24 cellular contexts compared by ENCODE assay signal in the genomic region with DNA sequence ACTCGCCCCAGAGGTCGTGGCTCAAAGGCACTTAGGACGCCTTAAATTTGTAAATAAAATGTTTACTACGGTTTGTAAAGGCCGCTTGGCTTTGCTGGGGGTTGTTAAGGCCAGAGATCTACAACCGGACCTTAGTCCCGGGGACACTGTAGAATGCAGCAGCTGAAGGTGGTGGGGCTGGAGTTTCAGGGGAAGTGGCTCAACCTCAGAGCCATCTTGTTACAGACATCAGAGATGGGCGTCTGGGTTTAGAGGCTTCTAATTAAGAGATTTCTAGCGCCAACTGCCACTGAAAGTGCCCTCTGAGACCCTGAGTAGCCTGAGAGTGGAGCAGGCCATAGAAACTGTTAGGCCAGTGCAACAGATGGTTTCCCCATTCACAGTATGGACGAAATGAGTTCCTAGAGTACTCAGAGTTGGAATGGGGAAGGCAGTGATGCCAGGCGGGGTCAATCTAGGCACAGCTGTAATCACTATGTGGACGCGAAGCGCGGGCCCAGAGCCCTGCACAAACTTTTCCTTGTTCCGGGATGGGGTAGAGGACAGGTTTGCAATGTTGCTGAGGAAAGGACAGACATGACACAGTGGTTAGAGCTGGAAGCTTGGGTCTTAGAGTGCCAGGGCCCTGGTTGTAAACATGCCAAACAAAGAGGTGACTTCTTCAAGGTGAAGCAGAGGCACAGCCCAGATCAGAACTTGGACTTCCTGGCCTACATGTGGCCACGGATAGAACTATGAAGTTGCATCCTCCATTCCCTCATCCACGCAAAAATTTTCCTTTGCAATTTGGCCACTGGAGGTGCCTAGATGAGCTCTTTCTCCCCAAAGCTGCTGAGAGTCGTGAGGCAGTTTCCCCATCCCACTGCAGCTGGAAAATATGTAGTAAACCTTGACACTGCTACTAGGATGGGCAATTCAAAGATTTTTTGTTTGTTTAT. TPM values are rescaled to one million over a fixed set of nuclear protein-coding genes. Genes with fewer than 3 reads are reported as not detected.
A peak's percentile ranks its signal among the peaks of the same experiment; 100 is the strongest.
DNase-seq lines count a peak whose midpoint lies in the region; ATAC-seq and TF ChIP-seq lines count a peak whose summit lies in the region.
"Had no signal": no experiment of that assay in that cellular context is flagged by ENCODE, and none has a peak within 500 bp of the region (broad histone marks: within the 10 kb centered on the region; RNA-seq: fewer than 3 reads in every experiment).

No MANE protein-coding gene starts in this region.

- BruUV-seq in Calu3 (replicated peaks; lab: Mats Ljungman, UMichigan), result no TSS peak

- H3K4me3 Mint-ChIP-seq in Calu3 (ENCODE audit: low read depth, unreplicated experiment), result peak overlapping the region; percentile 59
- H3K4me3 Mint-ChIP-seq in neural progenitor cell, result peak overlapping the region; percentile 79
- H3K4me3 Mint-ChIP-seq: activated T-cell treated with anti-CD3 and anti-CD28 coated beads, Interleukin-2, amount 50 U/mL, for 4 hours; CD8-positive, alpha-beta T cell; memory B cell; naive thymus-derived CD8-positive, alpha-beta T cell; T-helper 2 cell treated with Interferon-gamma antibody and Interleukin-4, amounts not matched to agents 5 μg/mL and 100 μg/mL, for 36 hours had no signal

- H3K9ac ChIP-seq in NT2/D1 (ENCODE audit: insufficient read length, low read depth), result peak overlapping the region; percentile 73
- no peak overlapping the region for H3K9ac ChIP-seq in neural progenitor cell

- CTCF ChIA-PET in Calu3 (lab: Charles Lee), result no interaction called here

- H3K36me3 ChIP-seq in NT2/D1 (ENCODE audit: insufficient read depth, insufficient read length, low read length), result no peaks in the 10 kb centered on the region
- H3K36me3 ChIP-seq in neural progenitor cell, result no peaks in the 10 kb centered on the region
- H3K36me3 ChIP-seq: breast epithelium had no signal

- H3K27ac Mint-ChIP-seq in Calu3 (ENCODE audit: unreplicated experiment), result no peak overlapping the region
- H3K27ac Mint-ChIP-seq in neural progenitor cell, result no peak overlapping the region
- H3K27ac Mint-ChIP-seq: CD8-positive, alpha-beta T cell; IgD-negative memory B cell; memory B cell; naive thymus-derived CD8-positive, alpha-beta T cell; progenitor cell of endocrine pancreas; T-helper 2 cell treated with Interferon-gamma antibody and Interleukin-4, amounts not matched to agents 5 μg/mL and 100 μg/mL, for 36 hours had no signal

- H3K9me3 ChIP-seq in NT2/D1 (ENCODE audit: insufficient read depth, low read length) (no peaks in the 10 kb centered on the region), iPS-18c (ENCODE audit: control insufficient read depth, insufficient read depth, low read length) (peaks cover 2% of the 10 kb centered on the region), neural progenitor cell (ENCODE audit: low read depth) (no peaks in the 10 kb centered on the region)
- H3K9me3 ChIP-seq: breast epithelium had no signal

- H3K4me1 Mint-ChIP-seq in Calu3 (ENCODE audit: low read depth, unreplicated experiment) (no peaks in the 10 kb centered on the region), neural progenitor cell (peaks cover 31% of the 10 kb centered on the region)

- H3K27me3 Mint-ChIP-seq in Calu3 (ENCODE audit: unreplicated experiment), result peaks cover 74% of the 10 kb centered on the region
- H3K27me3 Mint-ChIP-seq in neural progenitor cell (ENCODE audit: insufficient read depth, low read depth), result peaks cover 95% of the 10 kb centered on the region

- H3K4me2 ChIP-seq in neural progenitor cell, result peak overlapping the region; percentile 77

- TF ChIP-seq CTCF in Calu3 (IDR thresholded peaks at IDR 0.05; ENCODE audit: unreplicated experiment) (no peak), neural progenitor cell (IDR thresholded peaks at IDR 0.05) (no peak)

- H3F3A ChIP-seq in neural progenitor cell (ENCODE audit: low read depth), result peaks cover 22% of the 10 kb centered on the region

- no peak for TF ChIP-seq POLR2A in erythroblast (IDR thresholded peaks at IDR 0.05; ENCODE audit: low read length)

- H3K4me1 ChIP-seq in NT2/D1 (ENCODE audit: insufficient read depth, insufficient read length) (peaks cover 5% of the 10 kb centered on the region), neural progenitor cell (peaks cover 5% of the 10 kb centered on the region)

- no peaks in the 10 kb centered on the region for H3K79me2 ChIP-seq in neural progenitor cell (ENCODE audit: low read depth)

- H4K20me1 ChIP-seq in neural progenitor cell (ENCODE audit: low read depth), result peaks cover 98% of the 10 kb centered on the region

- DNase-seq in Calu3 (no peak), NT2/D1 (ENCODE audit: low read depth, low spot score) (no peak), neural progenitor cell (ENCODE audit: low spot score) (peak; percentile 14), NOMO-1 (lab: John Stamatoyannopoulos, UW; ENCODE audit: unreplicated experiment in 2 of 2) (no peak), COR-L47 (lab: John Stamatoyannopoulos, UW) (no peak), erythroblast (lab: John Stamatoyannopoulos, UW) (no peak)
- DNase-seq: activated CD4-positive, alpha-beta T cell treated with anti-CD3 and anti-CD28 coated beads for 48 hours; activated naive CD4-positive, alpha-beta T cell treated with Interleukin-2 at 50 U/mL for 16 hours; activated T-cell treated with anti-CD3 and anti-CD28 coated beads, Interleukin-2, amount 50 U/mL, for 4 hours; CD8-positive, alpha-beta T cell; GF-D8; naive thymus-derived CD8-positive, alpha-beta T cell; NCI-H1105; NCI-H2029; NCI-H226; OCI-M1 had no signal

- H3K27ac ChIP-seq in neural progenitor cell, result no peak overlapping the region
- H3K27ac ChIP-seq: breast epithelium, coronary artery had no signal

- H3K9me3 Mint-ChIP-seq in Calu3 (ENCODE audit: low read depth, unreplicated experiment), result no peaks in the 10 kb centered on the region
- H3K9me3 Mint-ChIP-seq in neural progenitor cell, result peaks cover 3% of the 10 kb centered on the region
- H3K9me3 Mint-ChIP-seq: activated T-cell treated with anti-CD3 and anti-CD28 coated beads, Interleukin-2, amount 50 U/mL, for 4 hours; CD8-positive, alpha-beta T cell; IgD-negative memory B cell; memory B cell; T-helper 2 cell treated with Interferon-gamma antibody and Interleukin-4, amounts not matched to agents 5 μg/mL and 100 μg/mL, for 36 hours had no signal

- intact Hi-C loops in Calu3 (cut with micrococcal nuclease; ENCODE audit: unreplicated experiment), result no loop called here

- H3K27me3 ChIP-seq in NT2/D1 (ENCODE audit: insufficient read depth, insufficient read length) (peaks cover 99% of the 10 kb centered on the region), neural progenitor cell (peaks cover 100% of the 10 kb centered on the region)

- H2AFZ ChIP-seq in neural progenitor cell (replicated peaks), result no peak overlapping the region

- H3K4me3 ChIP-seq in NT2/D1 (ENCODE audit: insufficient read length, low read depth) (peak overlapping the region; percentile 45), iPS-18c (ENCODE audit: insufficient read depth, low read depth, low read length) (peak overlapping the region; percentile 34; the same call in 1 of the 2 replicates), neural progenitor cell (peak overlapping the region; percentile 40)
- H3K4me3 ChIP-seq: breast epithelium, coronary artery had no signal

- ATAC-seq in GM21723 (IDR thresholded peaks at IDR 0.05; ENCODE audit: unreplicated experiment), result no peak
- ATAC-seq: activated T-cell treated with anti-CD3 and anti-CD28 coated beads, Interleukin-2, amount 50 U/mL, for 4 hours; CD8-positive, alpha-beta T cell; naive thymus-derived CD8-positive, alpha-beta T cell had no signal

- H3K36me3 Mint-ChIP-seq in Calu3 (ENCODE audit: insufficient read depth, unreplicated experiment) (peaks cover 2% of the 10 kb centered on the region), neural progenitor cell (no peaks in the 10 kb centered on the region)
- H3K36me3 Mint-ChIP-seq: CD8-positive, alpha-beta T cell; naive thymus-derived CD8-positive, alpha-beta T cell had no signal

RNA-seq across cellular contexts. Expression of gene HLX, which starts 6.0 kb away (rescaled TPM):
- total RNA-seq in Calu3 (2022) (0.09 and 0.32 TPM in 2 replicates), neural progenitor cell (ENCODE audit: low replicate concordance) (0.12 TPM in 1 of 2 replicates, not detected in the other)
- total RNA-seq: CD8-positive, alpha-beta T cell had no signal
